8 cellular contexts compared by ENCODE assay signal in genomic region chr2:42127425-42128424, GRCh38. TPM values are rescaled to one million over a fixed set of nuclear protein-coding genes. Genes with fewer than 3 reads are reported as not detected.
A peak's percentile ranks its signal among the peaks of the same experiment; 100 is the strongest.
DNase-seq lines count a peak whose midpoint lies in the region; ATAC-seq, FAIRE-seq and TF ChIP-seq lines count a peak whose summit lies in the region.

No MANE protein-coding gene starts in this region.

- in situ Hi-C loops in HepG2 (cut with HindIII; ENCODE audit: extremely low pct_ligation_motif_present, low pct_unique_long_range_greater_than_20kb) = no loop called here

- peak overlapping the region; percentile 46 for H3K4me3 ChIP-seq in GM12865 (ENCODE audit: low read depth, low read length)
- peak overlapping the region; percentile 22 to 61 (median 57); a peak in 5 of 6 replicates for H3K4me3 ChIP-seq in HepG2 (replicated peaks in 1 of 3; ENCODE audit: insufficient read depth in 1 of 3, low read depth in 2 of 3, low read length in 3 of 3)
- H3K4me3 ChIP-seq in vagina = no peak overlapping the region

- 11% methylated on average over 5 of the region's 5 CpGs for WGBS in HepG2 (ENCODE audit: low lambda C conversion rate)

- DNase-seq in GM12865 (ENCODE audit: low read depth) (peak; percentile 90), LHCN-M2 (ENCODE audit: low read depth) (peak; percentile 35), HepG2 (ENCODE audit: low spot score) (peak; percentile 97), vagina (ENCODE audit: extremely low spot score in 2 of 2) (no peak), NCI-H2196 (lab: John Stamatoyannopoulos, UW; ENCODE audit: unreplicated experiment) (no peak), D721Med (ENCODE audit: insufficient read length, low spot score) (no peak), HPDE6-E6E7 (ENCODE audit: extremely low spot score) (no peak)

- peak; percentile 62 for ATAC-seq in GM21576 (IDR thresholded peaks at IDR 0.05; ENCODE audit: unreplicated experiment)
- peak; percentile 89 for ATAC-seq in HepG2

- peak; percentile 23 to 45; a peak in 3 of 4 replicates for TF ChIP-seq POLR2A in HepG2 (IDR thresholded peaks at IDR 0.05; ENCODE audit: insufficient read depth in 1 of 2, low read depth in 2 of 2, low read length in 2 of 2)
- TF ChIP-seq POLR2A in vagina (IDR thresholded peaks at IDR 0.05) = no peak

- no peaks in the 10 kb centered on the region for H3K27me3 ChIP-seq in HepG2 (ENCODE audit: control insufficient read depth in 1 of 2, insufficient read depth in 2 of 2, low read length in 2 of 2)
- H3K27me3 ChIP-seq in vagina = no peaks in the 10 kb centered on the region

- H3K27ac ChIP-seq in HepG2 (ENCODE audit: extremely low read length, insufficient read depth, low read length) = peak overlapping the region; percentile 84
- H3K27ac ChIP-seq in vagina = no peak overlapping the region

- POLR2A ChIA-PET in HepG2 (lab: Yijun Ruan, JAX) = interaction anchor here (0.6 to 7.0 kb wide), 18 partner anchors 9 to 667 kb away, joined by 3 to 100 read pairs (median 4); no protein-coding TSS in a partner anchor

- H2AFZ ChIP-seq in HepG2 (ENCODE audit: low read length) = no peak overlapping the region

- TF ChIP-seq CTCF in GM12865 (IDR thresholded peaks at IDR 0.05; ENCODE audit: insufficient read depth, low read depth, low read length, missing control alignments) = no peak
- TF ChIP-seq CTCF in HepG2 (CRISPR knock-in tag; IDR thresholded peaks at IDR 0.05) = 0 out of 2 replicates have a peak, but pooled peaks have one; percentile 8
- no peak for TF ChIP-seq CTCF in vagina (IDR thresholded peaks at IDR 0.05)
- TF ChIP-seq CTCF in D721Med (IDR thresholded peaks at IDR 0.05; ENCODE audit: insufficient read depth, missing control alignments) = no peak

- peak; percentile 97 for FAIRE-seq in HepG2 (lab: Jason Lieb, UNC)
- no peak for FAIRE-seq in D721Med (lab: Jason Lieb, UNC)

- peaks cover 30% of the 10 kb centered on the region for H3K79me2 ChIP-seq in HepG2 (ENCODE audit: insufficient read depth, low read length)

- no peaks in the 10 kb centered on the region for H3K9me3 ChIP-seq in HepG2 (ENCODE audit: low read length)
- H3K9me3 ChIP-seq in vagina = no peaks in the 10 kb centered on the region

- TF ChIP-seq RAD21 in HepG2 (CRISPR knock-in tag; IDR thresholded peaks at IDR 0.05) = 0 out of 2 replicates have a peak, but pooled peaks have one; percentile 33

- TSS peak; percentile 78 for BruUV-seq in HepG2 (replicated peaks; lab: Mats Ljungman, UMichigan)

- peak overlapping the region; percentile 74 for H3K4me2 ChIP-seq in HepG2 (ENCODE audit: low read depth, low read length)

- CTCF ChIA-PET in HepG2 (lab: Yijun Ruan, JAX; ENCODE audit: low intra/inter-chr PET ratio, low total read pairs) = interaction anchor here (0.6 kb wide), 1 partner anchor 232 kb away, joined by 3 read pairs; no protein-coding TSS in a partner anchor

- no peaks in the 10 kb centered on the region for H4K20me1 ChIP-seq in HepG2 (ENCODE audit: insufficient read depth, low read length)

- intact Hi-C loops in HepG2 (cut with micrococcal nuclease; ENCODE audit: unreplicated experiment) (loop anchor here (1.0 kb wide), 1 partner anchor 9 kb away; no protein-coding TSS in a partner anchor), vagina (cut with DNase I) (no loop called here)

- peaks cover 100% of the 10 kb centered on the region for H3K4me1 ChIP-seq in HepG2 (ENCODE audit: insufficient read depth, low read length)
- H3K4me1 ChIP-seq in vagina = peaks cover 40% of the 10 kb centered on the region

- H3K36me3 ChIP-seq in HepG2 (replicated peaks in 1 of 2; ENCODE audit: control insufficient read depth in 1 of 2, insufficient read depth in 2 of 2, low read length in 2 of 2) (no peaks in the 10 kb centered on the region), vagina (no peaks in the 10 kb centered on the region)

- TF ChIP-seq EP300 in HepG2 (IDR thresholded peaks at IDR 0.05; ENCODE audit: low read depth in 2 of 2, low read length in 2 of 2) (peak; percentile 18 to 96; a peak in 2 of 4 replicates), HepG2 (CRISPR knock-in tag; IDR thresholded peaks at IDR 0.05; ENCODE audit: borderline replicate concordance) (peak; percentile 87)

- H3K9ac ChIP-seq in HepG2 (ENCODE audit: insufficient read depth, low read depth, low read length) = peak overlapping the region; percentile 63

TF ChIP-seq in HepG2, 621 proteins besides CTCF, POLR2A, EP300 and RAD21 (continues in another document):
- TF ChIP-seq ZNF34 (CRISPR knock-in tag; IDR thresholded peaks at IDR 0.05; ENCODE audit: borderline replicate concordance) = no peak
- no peak for TF ChIP-seq IKZF4 (CRISPR knock-in tag; IDR thresholded peaks at IDR 0.05; ENCODE audit: borderline replicate concordance, low read depth, not compliant biosample characterization)
- no peak for TF ChIP-seq ZXDC (CRISPR knock-in tag; IDR thresholded peaks at IDR 0.05)
- peak; percentile 94 for TF ChIP-seq PITX1 (CRISPR knock-in tag; IDR thresholded peaks at IDR 0.05)
- no peak for TF ChIP-seq ZNF530 (CRISPR knock-in tag; IDR thresholded peaks at IDR 0.05; ENCODE audit: low read depth)
- TF ChIP-seq IRX3 (CRISPR knock-in tag; IDR thresholded peaks at IDR 0.05; ENCODE audit: borderline replicate concordance, low read depth) = no peak
- TF ChIP-seq ZNF839 (CRISPR knock-in tag; IDR thresholded peaks at IDR 0.05; ENCODE audit: borderline replicate concordance) = no peak
- no peak for TF ChIP-seq STAT5B (CRISPR knock-in tag; IDR thresholded peaks at IDR 0.05)
- TF ChIP-seq PLSCR1 (CRISPR knock-in tag; IDR thresholded peaks at IDR 0.05; ENCODE audit: borderline replicate concordance) = no peak
- TF ChIP-seq FOXO1 (CRISPR knock-in tag; IDR thresholded peaks at IDR 0.05) = peak; percentile 92
- peak; percentile 74 for TF ChIP-seq HOMEZ (CRISPR knock-in tag; IDR thresholded peaks at IDR 0.05; ENCODE audit: low read depth)

RNA-seq across cellular contexts. Expression of gene EML4, which starts 41.4 kb away (rescaled TPM):
- 39.9 and 48.9 TPM in 2 replicates for total RNA-seq in LHCN-M2 (2014; rRNA removed)
- polyA plus RNA-seq in LHCN-M2 (2012) = 16.5 TPM
- 243 and 362 TPM in 2 replicates for total RNA-seq in HepG2 (2016; rRNA removed; fragmentation: Illumina TruSeq; extraction: Trizol)
- total RNA-seq in HepG2 (2016; cell fraction: cytosol; rRNA removed; fragmentation: Illumina TruSeq; extraction: Trizol; ENCODE audit: low read depth) = 33.1 and 38.2 TPM in 2 replicates
- 236 and 353 TPM in 2 replicates for total RNA-seq in HepG2 (2016; cell fraction: insoluble cytoplasmic fraction; rRNA removed; fragmentation: Illumina TruSeq; extraction: Trizol)
- total RNA-seq in HepG2 (2016; cell fraction: membrane; rRNA removed; fragmentation: Illumina TruSeq; extraction: Trizol) = 84.2 and 89.8 TPM in 2 replicates
- 261 and 283 TPM in 2 replicates for total RNA-seq in HepG2 (2016; cell fraction: nucleus; rRNA removed; fragmentation: Illumina TruSeq; extraction: Trizol)
- 355 and 476 TPM in 2 replicates for polyA plus RNA-seq in HepG2 (2011; rRNA removed)
- 199 and 296 TPM in 2 replicates for polyA plus RNA-seq in HepG2 (2011; cell fraction: cytosol; rRNA removed)
- polyA plus RNA-seq in HepG2 (2011; cell fraction: nucleus; rRNA removed) = 364 and 369 TPM in 2 replicates
- 244 and 400 TPM in 2 replicates for polyA plus RNA-seq in HepG2 (2012)
- 6.9 and 8.0 TPM in 2 replicates for polyA plus RNA-seq in HepG2 (2016; cell fraction: cytosol; fragmentation: Illumina TruSeq; extraction: Trizol; ENCODE audit: low read depth)
- polyA plus RNA-seq in HepG2 (2016; cell fraction: insoluble cytoplasmic fraction; fragmentation: Illumina TruSeq; extraction: Trizol; ENCODE audit: low read depth) = 247 and 266 TPM in 2 replicates
- 32.1 and 33.7 TPM in 2 replicates for polyA plus RNA-seq in HepG2 (2016; cell fraction: membrane; fragmentation: Illumina TruSeq; extraction: Trizol; ENCODE audit: low read depth)
- polyA plus RNA-seq in HepG2 (2016; cell fraction: nucleus; fragmentation: Illumina TruSeq; extraction: Trizol; ENCODE audit: insufficient read depth, low read depth) = 219 and 231 TPM in 2 replicates
- 36.9 and 556 TPM in 2 replicates for polyA minus RNA-seq in HepG2 (2011; rRNA and poly(A)+ RNA removed; ENCODE audit: low replicate concordance)
- 400 and 421 TPM in 2 replicates for polyA minus RNA-seq in HepG2 (2011; cell fraction: cytosol; rRNA and poly(A)+ RNA removed)
- polyA minus RNA-seq in HepG2 (2011; cell fraction: nucleus; rRNA and poly(A)+ RNA removed) = 1,279 and 1,350 TPM in 2 replicates
- total RNA-seq in vagina = 26.0 TPM

Comparison
In these comparisons a context has a peak if more than half of its experiments do, and no peak if none do; other contexts are left out.
1. DNase-seq: peak in GM12865 (single experiment), LHCN-M2 (single experiment) and HepG2 (single experiment); none in vagina (0 of 2), NCI-H2196 (single experiment), D721Med (single experiment) and HPDE6-E6E7 (single experiment).
2. H3K4me3 ChIP-seq: peak in GM12865 (single experiment) and HepG2 (3 of 3); none in vagina (0 of 2).
3. POLR2A ChIP-seq: peak in HepG2 (2 of 2); none in vagina (0 of 2).